24 cellular contexts compared by ENCODE assay signal in genomic region chr10:110373059-110373458, GRCh38.
DNase-seq lines count a peak whose midpoint lies in the region; TF ChIP-seq lines count a peak whose summit lies in the region.
"Had no signal": no experiment of that assay in that cellular context is flagged by ENCODE, and none has a peak within 500 bp of the region (broad histone marks: within the 10 kb centered on the region; RNA-seq: fewer than 3 reads in every experiment).

No MANE protein-coding gene starts in this region.

- H3K36me3 Mint-ChIP-seq in nephron progenitor cell (ENCODE audit: low read depth), result no peaks in the 10 kb centered on the region
- H3K36me3 Mint-ChIP-seq: CD8-positive, alpha-beta T cell had no signal

- H3K4me3 ChIP-seq in fibroblast of mammary gland (ENCODE audit: control insufficient read depth, low read depth, low read length), result no peak overlapping the region
- H3K4me3 ChIP-seq: gastrocnemius medialis, lung, SJSA1, thoracic aorta, vagina had no signal

- H3K9me3 Mint-ChIP-seq in nephron progenitor cell, result no peaks in the 10 kb centered on the region
- H3K9me3 Mint-ChIP-seq: activated CD4-positive, alpha-beta T cell treated with anti-CD3 and anti-CD28 coated beads, Interleukin-2, amount 10 ng/mL, durations not matched to agents 7 days and 5 days; CD8-positive, alpha-beta T cell; T-helper 1 cell treated with Interleukin-12 subunit alpha and Interleukin-12 subunit beta and Interleukin-4 antibody, amounts not matched to agents 30 μg/mL and 1 μg/mL, for 36 hours had no signal

- no peak overlapping the region for H3K4me3 Mint-ChIP-seq in nephron progenitor cell
- H3K4me3 Mint-ChIP-seq: activated CD4-positive, alpha-beta T cell treated with anti-CD3 and anti-CD28 coated beads, Interleukin-2, amount 10 ng/mL, durations not matched to agents 7 days and 5 days; CD8-positive, alpha-beta T cell; T-helper 1 cell treated with Interleukin-12 subunit alpha and Interleukin-12 subunit beta and Interleukin-4 antibody, amounts not matched to agents 30 μg/mL and 1 μg/mL, for 36 hours had no signal

- TF ChIP-seq CTCF in fibroblast of mammary gland (conservative IDR thresholded peaks at IDR 0.05; ENCODE audit: control insufficient read depth, insufficient read depth, low read depth, low read length) (no peak), nephron progenitor cell (IDR thresholded peaks at IDR 0.05) (no peak)

- DNase-seq in A172 (ENCODE audit: low spot score) (peak; percentile 67), Daoy (ENCODE audit: low read depth) (peak; percentile 47), RPMI7951 (ENCODE audit: low read depth) (peak; percentile 23), fibroblast of mammary gland (ENCODE audit: low read depth) (peak; percentile 20), nephron progenitor cell (no peak), globus pallidus (ENCODE audit: low spot score) (no peak), DMS53 (lab: John Stamatoyannopoulos, UW) (no peak)
- DNase-seq: activated CD4-positive, alpha-beta T cell treated with anti-CD3 and anti-CD28 coated beads, Interleukin-2, amount 10 ng/mL, durations not matched to agents 7 days and 5 days; activated CD8-positive, alpha-beta memory T cell treated with anti-CD3 and anti-CD28 coated beads, Interleukin-2, amount 50 U/mL, for 48 hours; activated naive CD4-positive, alpha-beta T cell treated with anti-CD3 and anti-CD28 coated beads, Interleukin-2, amount 50 U/mL, for 16 hours; CD8-positive, alpha-beta T cell; DMS153; gastrocnemius medialis; GF-D8; islet precursor cell; NCI-H1048; NCI-H2029; NCI-H748 treated with DMSO at 0.1 percent for 48 hours had no signal

- H3K4me1 Mint-ChIP-seq in nephron progenitor cell, result peaks cover 80% of the 10 kb centered on the region

- no peak overlapping the region for H3K27ac Mint-ChIP-seq in nephron progenitor cell
- H3K27ac Mint-ChIP-seq: activated CD4-positive, alpha-beta T cell treated with anti-CD3 and anti-CD28 coated beads, Interleukin-2, amount 10 ng/mL, durations not matched to agents 7 days and 5 days; CD8-positive, alpha-beta T cell; T-helper 1 cell treated with Interleukin-12 subunit alpha and Interleukin-12 subunit beta and Interleukin-4 antibody, amounts not matched to agents 30 μg/mL and 1 μg/mL, for 36 hours had no signal

- H3K27me3 Mint-ChIP-seq in nephron progenitor cell (ENCODE audit: low read depth, poor library complexity), result peaks cover 5% of the 10 kb centered on the region
- H3K27me3 Mint-ChIP-seq: activated CD4-positive, alpha-beta T cell treated with anti-CD3 and anti-CD28 coated beads, Interleukin-2, amount 10 ng/mL, durations not matched to agents 7 days and 5 days; progenitor cell of endocrine pancreas had no signal

Comparison
In these comparisons a context has a peak if more than half of its experiments do, and no peak if none do; other contexts are left out.
1. DNase-seq: peak in A172 (single experiment), Daoy (single experiment), RPMI7951 (single experiment) and fibroblast of mammary gland (single experiment); none in nephron progenitor cell (single experiment), globus pallidus (single experiment) and DMS53 (single experiment).